7 cellular contexts compared by ENCODE assay signal in the genomic region with DNA sequence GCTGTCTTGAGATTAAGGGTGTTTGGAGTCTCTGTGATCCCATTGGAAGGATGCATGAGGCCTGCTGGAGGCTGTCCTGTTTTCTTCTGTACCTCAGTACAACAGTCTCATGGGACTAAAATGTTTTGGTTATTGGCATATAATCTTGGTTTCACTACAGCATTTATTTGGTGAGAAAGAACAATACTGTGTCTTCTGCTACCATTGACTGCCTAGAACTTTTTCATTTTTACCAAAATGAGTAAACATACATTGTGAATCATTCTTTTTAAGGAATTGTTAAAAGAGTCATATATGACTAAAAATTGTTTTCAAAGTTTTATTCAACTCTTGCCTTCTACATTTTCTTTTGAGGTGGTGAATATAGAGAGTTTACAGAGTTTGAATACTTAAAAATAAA.
"Had no signal": no experiment of that assay in that cellular context is flagged by ENCODE, and none has a peak within 500 bp of the region (broad histone marks: within the 10 kb centered on the region; RNA-seq: fewer than 3 reads in every experiment).

No MANE protein-coding gene starts in this region.

- DNase-seq: H9, HCEC 1CT, KBM-7 had no signal

- ATAC-seq: GM23338 had no signal

- FAIRE-seq: H1, HTR-8/SVneo had no signal

- H3K4me3 Mint-ChIP-seq: GM23338, H9, IgD-negative memory B cell had no signal

- H3K9me3 Mint-ChIP-seq: GM23338, H9 had no signal

- H3K4me1 Mint-ChIP-seq: GM23338, H9, IgD-negative memory B cell had no signal

- H3K27ac Mint-ChIP-seq: GM23338, H9, IgD-negative memory B cell had no signal

- H3K27me3 Mint-ChIP-seq: IgD-negative memory B cell had no signal

- H3K36me3 Mint-ChIP-seq: IgD-negative memory B cell had no signal
